Comparison of ENCODE assay signal across 8 cellular contexts in the genomic region with DNA sequence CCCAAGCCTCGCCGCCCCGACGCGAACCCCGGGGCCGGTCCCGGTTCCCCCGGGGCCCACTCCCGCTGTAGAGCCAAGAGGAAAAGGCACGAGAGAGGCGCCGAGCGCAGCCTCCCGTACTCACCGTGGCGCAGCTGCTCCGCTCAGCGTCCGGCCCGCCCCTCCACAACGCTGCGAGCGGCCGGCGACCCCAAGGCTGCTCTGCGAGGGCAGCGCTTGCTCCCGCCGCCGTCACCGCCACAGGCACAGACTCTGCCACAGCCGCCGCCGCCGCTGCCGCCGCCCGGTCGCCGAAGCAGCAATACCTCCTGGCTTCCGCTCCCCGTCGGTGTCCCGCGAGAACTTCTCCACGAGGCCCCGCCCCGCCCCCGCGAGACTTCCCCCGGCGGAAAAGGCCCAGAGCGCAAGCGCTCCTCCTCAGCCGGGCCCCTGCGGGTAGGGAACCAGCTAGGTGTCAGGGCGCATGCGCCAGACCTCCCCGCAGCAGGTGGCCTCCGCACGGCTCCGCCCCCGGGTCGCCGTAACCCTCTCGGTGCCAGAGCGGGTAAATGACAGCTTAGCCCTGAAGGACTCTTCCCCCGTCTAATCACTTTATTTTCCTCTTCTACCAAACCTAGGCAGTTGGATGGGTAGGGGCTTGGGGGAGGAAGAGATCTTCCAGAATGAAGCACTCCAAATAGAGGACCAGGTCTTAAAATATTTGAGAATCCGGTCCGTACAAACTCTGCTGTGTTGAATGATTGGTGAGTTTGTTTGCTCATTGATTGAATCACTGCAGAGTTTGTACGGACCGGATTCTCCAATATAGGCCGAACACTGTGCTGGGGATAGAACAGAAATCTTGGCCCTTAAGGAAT. TPM values are rescaled to one million over a fixed set of nuclear protein-coding genes. Genes with fewer than 3 reads are reported as not detected.
A peak's percentile ranks its signal among the peaks of the same experiment; 100 is the strongest.
DNase-seq lines count a peak whose midpoint lies in the region; FAIRE-seq and TF ChIP-seq lines count a peak whose summit lies in the region.

TSS of gene GRB2 (minus strand) at position 314 of the 857 bp plus-strand sequence. CDS start 12,050 bp downstream, outside the sequence.

- no peaks in the 10 kb centered on the region for H3K79me1 ChIP-seq in neuronal stem cell (ENCODE audit: low read depth, low read length)

- peak within 1 kb of the TSS; percentile 95 for H2AFZ ChIP-seq in neuronal stem cell (ENCODE audit: low read length)

- peak within 1 kb of the TSS; percentile 97 for H3K4me3 Mint-ChIP-seq in activated naive CD4-positive, alpha-beta T cell treated with anti-CD3 and anti-CD28 coated beads for 36 hours

- no peaks in the 10 kb centered on the region for H3K9me3 Mint-ChIP-seq in activated naive CD4-positive, alpha-beta T cell treated with anti-CD3 and anti-CD28 coated beads for 36 hours

- H3K9ac ChIP-seq in neuronal stem cell (ENCODE audit: low read depth, low read length, poor library complexity) (peak within 1 kb of the TSS; percentile 99), subcutaneous abdominal adipose tissue (ENCODE audit: low read length in 5 of 5) (peak within 1 kb of the TSS; percentile 84 to 97 (median 95))

- WGBS in neuronal stem cell (ENCODE audit: extremely low coverage in 2 of 2, insufficient read length in 2 of 2, insufficient replicate concordance in 1 of 2), 2 donors, result no CpG with 5 or more reads among the region's 74 CpGs

- H3K9me3 ChIP-seq in neuronal stem cell (replicated peaks in 1 of 2; ENCODE audit: control insufficient read depth in 2 of 2, insufficient read depth in 1 of 2, low read depth in 1 of 2, low read length in 2 of 2) (no peaks in the 10 kb centered on the region), subcutaneous abdominal adipose tissue (ENCODE audit: control insufficient read depth in 5 of 5, low read length in 5 of 5) (no peaks in the 10 kb centered on the region)

- H3K4me1 Mint-ChIP-seq in activated naive CD4-positive, alpha-beta T cell treated with anti-CD3 and anti-CD28 coated beads for 36 hours (ENCODE audit: low read depth), result peaks cover 38% of the 10 kb centered on the region

- H3K27ac Mint-ChIP-seq in activated naive CD4-positive, alpha-beta T cell treated with anti-CD3 and anti-CD28 coated beads for 36 hours, result peak within 1 kb of the TSS; percentile 97

- peaks cover 1% of the 10 kb centered on the region for H3K36me3 Mint-ChIP-seq in activated naive CD4-positive, alpha-beta T cell treated with anti-CD3 and anti-CD28 coated beads for 36 hours (ENCODE audit: low read depth)

- H3K4me1 ChIP-seq in neuronal stem cell (ENCODE audit: control insufficient read depth in 2 of 2, insufficient read depth in 1 of 2, low read depth in 1 of 2, low read length in 2 of 2), result peaks cover 2% of the 10 kb centered on the region in 2 donors
- peaks cover 4 to 37% (median 31%) of the 10 kb centered on the region in 5 donors for H3K4me1 ChIP-seq in subcutaneous abdominal adipose tissue (ENCODE audit: control insufficient read depth in 5 of 5, insufficient read depth in 5 of 5, low read length in 5 of 5)

- intact Hi-C loops in activated naive CD4-positive, alpha-beta T cell treated with anti-CD3 and anti-CD28 coated beads for 36 hours (cut with micrococcal nuclease), result loop anchor here (1.0 to 10.0 kb wide), 7 partner anchors 51 to 421 kb away; partner anchors contain the start of genes CDR2L, NUP85, SLC25A19 and TMEM94

- TF ChIP-seq POLR2A in NB4 (IDR thresholded peaks at IDR 0.05; ENCODE audit: extremely low read depth, insufficient read length), result peak; percentile 80

- H2AK5ac ChIP-seq in neuronal stem cell (ENCODE audit: low read depth, low read length), result no peak within 1 kb of the TSS

- no peaks in the 10 kb centered on the region for H3K36me3 ChIP-seq in neuronal stem cell (replicated peaks in 1 of 2; ENCODE audit: control insufficient read depth in 2 of 2, insufficient read depth in 2 of 2, low read length in 2 of 2)
- no peaks in the 10 kb centered on the region for H3K36me3 ChIP-seq in subcutaneous abdominal adipose tissue (ENCODE audit: control insufficient read depth in 5 of 5, insufficient read depth in 5 of 5, low read length in 5 of 5)

- H4K91ac ChIP-seq in neuronal stem cell (ENCODE audit: low read depth, low read length, poor library complexity), result no peak within 1 kb of the TSS

- H3K4ac ChIP-seq in neuronal stem cell (ENCODE audit: low read length), result no peak within 1 kb of the TSS

- H3K18ac ChIP-seq in neuronal stem cell (ENCODE audit: low read length), result peak within 1 kb of the TSS; percentile 97

- H3K4me2 ChIP-seq in neuronal stem cell (ENCODE audit: insufficient read depth, low read length, poor library complexity, severe bottlenecking), result peak within 1 kb of the TSS; percentile 75

- peak within 1 kb of the TSS; percentile 77 for H2BK5ac ChIP-seq in neuronal stem cell (ENCODE audit: low read length)

- H3K27me3 Mint-ChIP-seq in activated naive CD4-positive, alpha-beta T cell treated with anti-CD3 and anti-CD28 coated beads for 36 hours (ENCODE audit: low read depth), result no peaks in the 10 kb centered on the region

- H3K27me3 ChIP-seq in neuronal stem cell (ENCODE audit: control insufficient read depth in 3 of 3, insufficient read depth in 3 of 3, low read depth in 1 of 3, low read length in 3 of 3) (no peaks in the 10 kb centered on the region), subcutaneous abdominal adipose tissue (ENCODE audit: control insufficient read depth in 5 of 5, insufficient read depth in 4 of 5, low read length in 5 of 5) (no peaks in the 10 kb centered on the region)

- peak within 1 kb of the TSS; percentile 96 for H3K4me3 ChIP-seq in HFF-Myc (replicated peaks; ENCODE audit: low read depth, low read length)
- H3K4me3 ChIP-seq in NB4 (ENCODE audit: low read depth, low read length), result peak within 1 kb of the TSS; percentile 82
- H3K4me3 ChIP-seq in neuronal stem cell (ENCODE audit: low read length in 2 of 2), result peak within 1 kb of the TSS; percentile 72 to 98
- H3K4me3 ChIP-seq in subcutaneous abdominal adipose tissue (ENCODE audit: low read depth in 1 of 5, low read length in 5 of 5), result peak within 1 kb of the TSS; percentile 82 to 95 (median 95)

- no peak for FAIRE-seq in frontal cortex (lab: Jason Lieb, UNC)

- peak within 1 kb of the TSS; percentile 44 for H2BK15ac ChIP-seq in neuronal stem cell (ENCODE audit: low read length)

- TF ChIP-seq CTCF in HFF-Myc (IDR thresholded peaks at IDR 0.05; ENCODE audit: low read depth, low read length, missing control alignments), result no peak
- TF ChIP-seq CTCF in NB4 (IDR thresholded peaks at IDR 0.05; ENCODE audit: low read depth, low read length), result no peak

- peak within 1 kb of the TSS; percentile 66 for H3K27ac ChIP-seq in neuronal stem cell (replicated peaks; ENCODE audit: low read length)
- peak within 1 kb of the TSS; percentile 92 for H3K27ac ChIP-seq in subcutaneous abdominal adipose tissue (ENCODE audit: low read depth, low read length)

- no peak within 1 kb of the TSS for H2BK12ac ChIP-seq in neuronal stem cell (ENCODE audit: low read length)

- DNase-seq in GDM1 (lab: John Stamatoyannopoulos, UW) (peak; percentile 97), HFF-Myc (ENCODE audit: extremely low read depth, low read depth) (peak; percentile 78), NB4 (ENCODE audit: low read depth) (peak; percentile 95), SK-N-DZ (ENCODE audit: low spot score) (peak; percentile 97), frontal cortex (ENCODE audit: low spot score in 2 of 2) (peak; percentile 95 to 98), neuronal stem cell (ENCODE audit: low spot score) (peak; percentile 96)
- DNase-seq in activated naive CD4-positive, alpha-beta T cell treated with anti-CD3 and anti-CD28 coated beads for 36 hours, result peak; percentile 100

- H3K23ac ChIP-seq in neuronal stem cell (ENCODE audit: low read depth, low read length, poor library complexity), result peak within 1 kb of the TSS; percentile 96

- H4K8ac ChIP-seq in neuronal stem cell (ENCODE audit: low read depth, low read length), result no peak within 1 kb of the TSS

- no peak within 1 kb of the TSS for H2BK120ac ChIP-seq in neuronal stem cell (ENCODE audit: low read depth, low read length)

- CTCF ChIA-PET in activated naive CD4-positive, alpha-beta T cell treated with anti-CD3 and anti-CD28 coated beads for 36 hours (lab: Charles Lee), result interaction anchor here (0.5 to 2.6 kb wide), 5 partner anchors 90 to 337 kb away, joined by 3 to 11 read pairs (median 4); partner anchors contain the start of gene SLC25A19

- H3K14ac ChIP-seq in neuronal stem cell (ENCODE audit: low read length), result no peak within 1 kb of the TSS

RNA-seq across cellular contexts. Expression of gene GRB2, which starts in this region (rescaled TPM):
- 115 and 116 TPM in 2 replicates for polyA plus RNA-seq in SK-N-DZ (2014; cell fraction: cytosol; rRNA removed)
- polyA plus RNA-seq in SK-N-DZ (2014; cell fraction: nucleus; rRNA removed), result 37.0 and 61.0 TPM in 2 replicates
- 100 to 1,000 TPM; 166 to 169 TPM for total RNA-seq in activated naive CD4-positive, alpha-beta T cell treated with anti-CD3 and anti-CD28 coated beads for 36 hours
- total RNA-seq in frontal cortex, result 159 TPM
- polyA plus RNA-seq in neuronal stem cell (2013, experiment 1 of 2), result 72.0 TPM
- 76.5 TPM for polyA plus RNA-seq in neuronal stem cell (2013, experiment 2 of 2)

Comparison
In these comparisons a context has a peak if more than half of its experiments do, and no peak if none do; other contexts are left out.
1. Peak in every context shown above with its lines: DNase-seq, H3K4me3 ChIP-seq and H3K27ac ChIP-seq.